In genomic region chr7:39272111-39272510, GRCh38 we compare ENCODE assay signal across 26 cellular contexts.
"Had no signal": no experiment of that assay in that cellular context is flagged by ENCODE, and none has a peak within 500 bp of the region (broad histone marks: within the 10 kb centered on the region; RNA-seq: fewer than 3 reads in every experiment).

No MANE protein-coding gene starts in this region.

- ATAC-seq: activated CD4-positive, alpha-beta T cell treated with anti-CD3 and anti-CD28 coated beads for 36 hours; activated CD4-positive, CD25-positive, alpha-beta regulatory T cell treated with anti-CD3 and anti-CD28 coated beads, Interleukin-2, amount 50 U/mL, for 24 hours; activated naive CD4-positive, alpha-beta T cell treated with anti-CD3 and anti-CD28 coated beads, Interleukin-2, amount 50 U/mL, for 72 hours; activated T-cell treated with anti-CD3 and anti-CD28 coated beads, Interleukin-2, amount 50 U/mL, for 4 hours; body of pancreas had no signal

- H3K27ac ChIP-seq: adrenal gland, body of pancreas, breast epithelium, KMS-11, Peyer's patch, SJSA1 had no signal

- H3K9me3 ChIP-seq: adrenal gland, body of pancreas, breast epithelium, Peyer's patch, SJSA1, SK-N-SH had no signal

- H3K4me1 ChIP-seq: adrenal gland, breast epithelium, Peyer's patch had no signal

- H3K36me3 ChIP-seq: adrenal gland, breast epithelium, Peyer's patch, SJSA1 had no signal

- FAIRE-seq: astrocyte, TTC549 had no signal

- DNase-seq: activated CD4-positive, alpha-beta memory T cell treated with anti-CD3 and anti-CD28 coated beads for 36 hours; activated CD4-positive, alpha-beta T cell treated with anti-CD3 and anti-CD28 coated beads for 36 hours; activated CD4-positive, alpha-beta T cell treated with anti-CD3 and anti-CD28 coated beads, Interleukin-2, amount 50 U/mL, for 1 hour; activated CD8-positive, alpha-beta memory T cell treated with anti-CD3 and anti-CD28 coated beads, Interleukin-2, amount 50 U/mL, for 4 hours; activated gamma-delta T cell treated with Interleukin-2 at 50 U/mL for 16 hours; activated naive CD4-positive, alpha-beta T cell treated with anti-CD3 and anti-CD28 coated beads for 36 hours; activated T-cell treated with anti-CD3 and anti-CD28 coated beads for 4 hours; activated T-cell treated with anti-CD3 and anti-CD28 coated beads, Interleukin-2, amount 50 U/mL, for 4 hours; MM.1S; MV-4-11; NCI-H1436 treated with DMSO at 0.1 percent for 48 hours; NCI-H1694 treated with DMSO at 0.1 percent for 48 hours; NCI-H526 treated with DMSO at 0.1 percent for 48 hours; NK-92 treated with Interleukin-12 subunit alpha and Interleukin-12 subunit beta, amount 100 ng/mL, for 24 hours; Peyer's patch; RPMI8226 had no signal

- H3K4me3 ChIP-seq: adrenal gland, body of pancreas, breast epithelium, Peyer's patch, SJSA1 had no signal
